ENCODE assay signal across 14 cellular contexts in the genomic region with DNA sequence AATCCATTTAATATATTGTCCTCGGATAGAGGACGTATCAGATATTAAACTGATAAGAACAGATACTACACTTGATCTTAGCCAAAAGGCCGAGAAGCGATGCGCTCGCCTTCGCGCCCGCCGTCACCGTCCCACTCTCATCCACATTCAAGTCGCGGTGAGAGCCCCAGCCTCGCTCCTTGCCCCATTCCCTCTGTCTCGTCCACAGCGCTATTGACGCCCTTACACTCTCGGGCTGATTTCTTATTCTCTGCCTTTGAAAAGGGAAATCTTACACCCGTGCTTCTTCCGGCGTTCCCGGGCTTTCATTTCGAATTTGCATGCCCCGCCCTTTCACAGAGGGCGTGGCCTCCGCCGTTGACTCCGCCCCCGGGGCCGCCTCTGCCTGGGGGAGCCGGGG. TPM values are rescaled to one million over a fixed set of nuclear protein-coding genes. Genes with fewer than 3 reads are reported as not detected.
DNase-seq lines count a peak whose midpoint lies in the region; ATAC-seq and TF ChIP-seq lines count a peak whose summit lies in the region.
"Not testable (repeated sequence)": the region's sequence is repeated elsewhere in the genome, so short reads cannot be mapped to it uniquely, and the experiment has no call there.
"Had no signal": no experiment of that assay in that cellular context is flagged by ENCODE, and none has a peak within 500 bp of the region (broad histone marks: within the 10 kb centered on the region; RNA-seq: fewer than 3 reads in every experiment).

A gene (minus strand): TSS at position 101 of the 400 bp plus-strand sequence.

- H3K4me1 ChIP-seq in right cardiac atrium (ENCODE audit: control insufficient read depth, insufficient read depth, low read length); naive thymus-derived CD4-positive, alpha-beta T cell (ENCODE audit: control insufficient read depth in 2 of 2, insufficient read depth in 2 of 2, low read length in 2 of 2): not testable (repeated sequence)

- not testable (repeated sequence) for H3K4me3 ChIP-seq in right cardiac atrium (ENCODE audit: low read length); naive thymus-derived CD4-positive, alpha-beta T cell (ENCODE audit: low read length)

- not testable (repeated sequence) for H3K36me3 ChIP-seq in naive thymus-derived CD4-positive, alpha-beta T cell (ENCODE audit: control insufficient read depth in 2 of 3, insufficient read depth in 3 of 3, low read length in 3 of 3)

- not testable (repeated sequence) for H3K27me3 ChIP-seq in CD4-positive, alpha-beta T cell (ENCODE audit: control insufficient read depth, insufficient read depth, low read length); right cardiac atrium (ENCODE audit: control insufficient read depth, insufficient read depth); naive thymus-derived CD4-positive, alpha-beta T cell (ENCODE audit: control insufficient read depth in 2 of 2, insufficient read depth in 2 of 2, low read length in 2 of 2)

- not testable (repeated sequence) for H3K27ac Mint-ChIP-seq in CD4-positive, alpha-beta T cell; T-cell; activated CD4-positive, alpha-beta memory T cell treated with anti-CD3 and anti-CD28 coated beads, Interleukin-2, amount 10 ng/mL, durations not matched to agents 7 days and 5 days; activated naive CD4-positive, alpha-beta T cell treated with anti-CD3 and anti-CD28 coated beads for 36 hours; naive thymus-derived CD4-positive, alpha-beta T cell; type B pancreatic cell
- H3K27ac Mint-ChIP-seq in endothelial cell (ENCODE audit: unreplicated experiment) = peak within 1 kb of the TSS; percentile 64

- POLR2A ChIA-PET in CD4-positive, alpha-beta T cell (lab: Charles Lee); T-cell (lab: Charles Lee); activated CD4-positive, alpha-beta memory T cell treated with anti-CD3 and anti-CD28 coated beads, Interleukin-2, amount 10 ng/mL, durations not matched to agents 7 days and 5 days (lab: Charles Lee); naive thymus-derived CD4-positive, alpha-beta T cell (lab: Charles Lee): not testable (repeated sequence)

- not testable (repeated sequence) for H3K27me3 Mint-ChIP-seq in CD4-positive, alpha-beta T cell; T-cell; activated CD4-positive, alpha-beta memory T cell treated with anti-CD3 and anti-CD28 coated beads, Interleukin-2, amount 10 ng/mL, durations not matched to agents 7 days and 5 days; activated naive CD4-positive, alpha-beta T cell treated with anti-CD3 and anti-CD28 coated beads for 36 hours (ENCODE audit: low read depth); endothelial cell (ENCODE audit: unreplicated experiment); naive thymus-derived CD4-positive, alpha-beta T cell; type B pancreatic cell

- not testable (repeated sequence) for DNase-seq in CD4-positive, alpha-beta T cell; T-cell; activated CD4-positive, alpha-beta memory T cell treated with anti-CD3 and anti-CD28 coated beads, Interleukin-2, amount 10 ng/mL, durations not matched to agents 7 days and 5 days; activated naive CD4-positive, alpha-beta T cell treated with anti-CD3 and anti-CD28 coated beads for 36 hours; endothelial cell (ENCODE audit: low spot score); right cardiac atrium; naive thymus-derived CD4-positive, alpha-beta T cell; type B pancreatic cell (ENCODE audit: extremely low spot score, unreplicated experiment)

- WGBS in right cardiac atrium = no CpG with 5 or more reads among the region's 31 CpGs

- not testable (repeated sequence) for H3K4me1 Mint-ChIP-seq in CD4-positive, alpha-beta T cell (ENCODE audit: low read depth); T-cell; activated CD4-positive, alpha-beta memory T cell treated with anti-CD3 and anti-CD28 coated beads, Interleukin-2, amount 10 ng/mL, durations not matched to agents 7 days and 5 days; activated naive CD4-positive, alpha-beta T cell treated with anti-CD3 and anti-CD28 coated beads for 36 hours (ENCODE audit: low read depth); endothelial cell (ENCODE audit: unreplicated experiment); naive thymus-derived CD4-positive, alpha-beta T cell; type B pancreatic cell (ENCODE audit: unreplicated experiment)

- intact Hi-C loops in CD4-positive, alpha-beta T cell (cut with DNase I, micrococcal nuclease); activated naive CD4-positive, alpha-beta T cell treated with anti-CD3 and anti-CD28 coated beads for 36 hours (cut with micrococcal nuclease); right cardiac atrium (cut with DNase I); naive thymus-derived CD4-positive, alpha-beta T cell (cut with micrococcal nuclease): not testable (repeated sequence)

- CTCF ChIA-PET in CD4-positive, alpha-beta T cell (lab: Charles Lee); T-cell (lab: Charles Lee); activated CD4-positive, alpha-beta memory T cell treated with anti-CD3 and anti-CD28 coated beads, Interleukin-2, amount 10 ng/mL, durations not matched to agents 7 days and 5 days (lab: Charles Lee); activated naive CD4-positive, alpha-beta T cell treated with anti-CD3 and anti-CD28 coated beads for 36 hours (lab: Charles Lee); naive thymus-derived CD4-positive, alpha-beta T cell (lab: Charles Lee): not testable (repeated sequence)

- H3K9me3 ChIP-seq in CD4-positive, alpha-beta T cell (ENCODE audit: control insufficient read depth, low read length); right cardiac atrium (ENCODE audit: control insufficient read depth, low read length); naive thymus-derived CD4-positive, alpha-beta T cell (ENCODE audit: control insufficient read depth in 2 of 3, low read length in 3 of 3): not testable (repeated sequence)

- ATAC-seq in CD4-positive, alpha-beta T cell (ENCODE audit: poor library complexity); T-cell (replicated peaks in 1 of 4); right cardiac atrium; naive thymus-derived CD4-positive, alpha-beta T cell: not testable (repeated sequence)

- TF ChIP-seq CTCF in CD4-positive, alpha-beta T cell (IDR thresholded peaks at IDR 0.05); endothelial cell (IDR thresholded peaks at IDR 0.05; ENCODE audit: unreplicated experiment); type B pancreatic cell (conservative IDR thresholded peaks at IDR 0.05): not testable (repeated sequence)

- not testable (repeated sequence) for H3K36me3 Mint-ChIP-seq in CD4-positive, alpha-beta T cell (ENCODE audit: low read depth); T-cell; activated CD4-positive, alpha-beta memory T cell treated with anti-CD3 and anti-CD28 coated beads, Interleukin-2, amount 10 ng/mL, durations not matched to agents 7 days and 5 days (ENCODE audit: low read depth); activated naive CD4-positive, alpha-beta T cell treated with anti-CD3 and anti-CD28 coated beads for 36 hours (ENCODE audit: low read depth); endothelial cell (ENCODE audit: low read depth, unreplicated experiment); naive thymus-derived CD4-positive, alpha-beta T cell; type B pancreatic cell

- not testable (repeated sequence) for H3K4me3 Mint-ChIP-seq in CD4-positive, alpha-beta T cell; T-cell; activated CD4-positive, alpha-beta memory T cell treated with anti-CD3 and anti-CD28 coated beads, Interleukin-2, amount 10 ng/mL, durations not matched to agents 7 days and 5 days; activated naive CD4-positive, alpha-beta T cell treated with anti-CD3 and anti-CD28 coated beads for 36 hours; endothelial cell (ENCODE audit: unreplicated experiment); naive thymus-derived CD4-positive, alpha-beta T cell; type B pancreatic cell

- not testable (repeated sequence) for H3K9me3 Mint-ChIP-seq in CD4-positive, alpha-beta T cell; T-cell; activated CD4-positive, alpha-beta memory T cell treated with anti-CD3 and anti-CD28 coated beads, Interleukin-2, amount 10 ng/mL, durations not matched to agents 7 days and 5 days; activated naive CD4-positive, alpha-beta T cell treated with anti-CD3 and anti-CD28 coated beads for 36 hours; endothelial cell (ENCODE audit: unreplicated experiment); naive thymus-derived CD4-positive, alpha-beta T cell; type B pancreatic cell

- not testable (repeated sequence) for H3K27ac ChIP-seq in CD4-positive, alpha-beta T cell (ENCODE audit: low read depth, low read length); right cardiac atrium (ENCODE audit: low read length); naive thymus-derived CD4-positive, alpha-beta T cell (ENCODE audit: low read depth, low read length)

RNA-seq across cellular contexts. Expression of the gene that starts here (rescaled TPM):
- total RNA-seq in CD4-positive, alpha-beta T cell = 1,000 to 10,000 TPM; 5,534 to 5,951 TPM
- total RNA-seq in T-cell = 1,000 to 10,000 TPM; 2,693 to 4,491 (median 3,278) TPM
- 1,000 to 10,000 TPM; 6,842 to 7,042 TPM for total RNA-seq in activated CD4-positive, alpha-beta memory T cell treated with anti-CD3 and anti-CD28 coated beads, Interleukin-2, amount 10 ng/mL, durations not matched to agents 7 days and 5 days
- 1,000 to 10,000 TPM; 6,253 to 7,820 TPM for total RNA-seq in activated naive CD4-positive, alpha-beta T cell treated with anti-CD3 and anti-CD28 coated beads for 36 hours
- total RNA-seq in endothelial cell (ENCODE audit: unreplicated experiment) = 10,056 TPM
- 1,000 to 10,000 TPM; 4,539 to 8,032 (median 6,851) TPM for total RNA-seq in right cardiac atrium
- polyA plus RNA-seq in right cardiac atrium = not detected
- total RNA-seq in naive thymus-derived CD4-positive, alpha-beta T cell = 1,000 to 10,000 TPM; 2,629 to 6,823 (median 3,564) TPM
- polyA plus RNA-seq in naive thymus-derived CD4-positive, alpha-beta T cell = not detected
- total RNA-seq in type B pancreatic cell (ENCODE audit: low replicate concordance) = 3,940 and 6,478 TPM in 2 replicates
- total RNA-seq: esophagus muscularis mucosa, H7, PC-3, pulmonary artery endothelial cell had no signal
- polyA plus RNA-seq: keratinocyte, mammary epithelial cell had no signal
